In the genomic region with DNA sequence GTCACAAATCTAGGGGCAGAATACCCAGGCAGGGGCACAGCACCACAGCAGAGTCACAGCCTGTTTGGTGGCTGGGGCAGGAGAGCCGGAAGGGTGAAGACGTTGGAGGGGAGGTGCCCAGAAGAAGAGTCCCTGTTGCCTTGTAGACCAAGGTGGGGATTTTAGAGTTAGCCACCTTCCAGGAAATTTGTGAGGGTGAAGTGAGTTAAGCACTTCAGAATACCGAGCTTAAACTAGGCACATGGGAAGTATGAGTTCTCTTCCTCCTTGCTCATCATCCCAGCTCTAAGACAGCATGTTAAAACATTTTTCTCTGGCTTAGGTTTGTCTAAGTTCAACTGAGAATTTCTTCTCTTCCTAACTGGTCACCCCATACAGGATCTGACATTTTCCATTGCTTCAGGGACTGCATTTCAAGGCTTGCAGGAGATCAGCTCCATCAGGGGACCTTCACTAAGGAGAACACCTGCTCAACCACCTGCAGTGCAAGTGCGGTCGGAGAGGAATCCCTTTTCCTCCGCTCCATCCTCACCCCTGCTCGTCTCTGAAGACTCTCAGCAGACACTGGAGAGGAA, we compare ENCODE assay signal across 2 cellular contexts.
A peak's percentile ranks its signal among the peaks of the same experiment; 100 is the strongest.
TF ChIP-seq lines count a peak whose summit lies in the region.

No MANE protein-coding gene starts in this region.

TF ChIP-seq in HEK293, 187 proteins besides CTCF, POLR2A, EP300 and RAD21:
- TF ChIP-seq KLF7 (tag by site-specific recombination; IDR thresholded peaks at IDR 0.05; ENCODE audit: borderline replicate concordance) = no peak
- TF ChIP-seq ZNF274 (IDR thresholded peaks at IDR 0.05; ENCODE audit: low read length) = peak; percentile 41; the same call in 1 of the 2 replicates
- TF ChIP-seq ZNF274 (tag by site-specific recombination; IDR thresholded peaks at IDR 0.05; ENCODE audit: borderline replicate concordance) = peak; percentile 74; the same call in 1 of the 2 replicates

TF ChIP-seq in H1, 55 proteins besides CTCF, POLR2A, EP300 and RAD21:
- TF ChIP-seq TCF12 (IDR thresholded peaks at IDR 0.05; ENCODE audit: low read depth, low read length) (no peak), CBX5 (IDR thresholded peaks at IDR 0.05; ENCODE audit: low read depth, low read length) (no peak), FOSL1 (IDR thresholded peaks at IDR 0.05; ENCODE audit: insufficient read depth, low read depth, low read length) (no peak), ZNF274 (IDR thresholded peaks at IDR 0.05; ENCODE audit: borderline replicate concordance, extremely low read depth, low read length) (peak; percentile 73), ASH2L (IDR thresholded peaks at IDR 0.05; ENCODE audit: low read length) (no peak), NANOG (IDR thresholded peaks at IDR 0.05; ENCODE audit: insufficient read depth, low read depth, low read length, poor library complexity, severe bottlenecking) (no peak), SP2 (IDR thresholded peaks at IDR 0.05; ENCODE audit: low read length) (no peak), NRF1 (IDR thresholded peaks at IDR 0.05; ENCODE audit: low read depth, low read length) (no peak), POLR2AphosphoS5 (IDR thresholded peaks at IDR 0.05; ENCODE audit: low read depth, low read length) (no peak)
